Comparison of ENCODE assay signal across 9 cellular contexts in the genomic region with DNA sequence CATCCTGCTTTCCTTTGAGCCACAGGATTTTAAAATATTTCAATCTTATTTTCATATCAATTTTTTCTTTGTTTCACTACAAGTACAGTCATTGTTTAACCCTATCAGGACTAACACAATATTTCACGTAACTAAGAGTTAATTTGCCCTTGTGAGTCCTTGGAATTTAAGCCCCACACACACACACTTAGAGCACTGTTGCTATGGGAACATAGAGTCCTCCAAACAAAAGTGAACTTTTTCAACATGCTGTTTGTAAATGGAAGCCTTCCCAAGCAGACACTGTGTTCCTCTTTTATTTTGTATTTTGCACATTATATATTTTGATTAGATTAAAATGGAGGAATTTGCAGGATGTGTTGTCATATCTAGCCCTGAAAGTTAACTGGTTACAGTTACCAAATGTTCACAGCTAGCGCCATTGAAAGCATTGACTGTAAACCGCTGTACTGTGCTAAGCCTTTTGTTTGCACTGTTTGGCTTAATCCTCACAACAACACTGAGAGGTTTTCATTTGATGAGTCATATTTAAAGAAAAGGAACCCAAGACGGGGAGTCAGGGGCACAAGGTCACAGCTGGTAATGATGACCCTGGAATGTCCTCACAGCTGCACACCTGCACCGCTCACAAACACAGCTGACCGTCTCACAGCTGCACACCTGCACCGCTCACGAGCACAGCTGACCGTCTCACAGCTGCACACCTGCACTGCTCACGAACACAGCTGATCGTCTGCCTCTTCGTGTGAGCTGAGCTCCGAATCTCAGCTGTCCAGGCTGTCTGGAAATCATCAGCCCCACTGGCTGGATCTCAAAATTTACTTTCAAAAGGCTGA. TPM values are rescaled to one million over a fixed set of nuclear protein-coding genes. Genes with fewer than 3 reads are reported as not detected.
DNase-seq lines count a peak whose midpoint lies in the region; ATAC-seq and TF ChIP-seq lines count a peak whose summit lies in the region.
"Had no signal": no experiment of that assay in that cellular context is flagged by ENCODE, and none has a peak within 500 bp of the region (broad histone marks: within the 10 kb centered on the region; RNA-seq: fewer than 3 reads in every experiment).

No MANE protein-coding gene starts in this region.

- H3K4me3 ChIP-seq in naive thymus-derived CD4-positive, alpha-beta T cell (ENCODE audit: low read length): no peak overlapping the region

- no peaks in the 10 kb centered on the region for H3K27me3 ChIP-seq in naive thymus-derived CD4-positive, alpha-beta T cell (ENCODE audit: control insufficient read depth in 2 of 2, insufficient read depth in 2 of 2, low read length in 2 of 2)

- H3K4me1 ChIP-seq in naive thymus-derived CD4-positive, alpha-beta T cell (ENCODE audit: control insufficient read depth in 2 of 2, insufficient read depth in 2 of 2, low read length in 2 of 2): peaks cover 2 to 12% of the 10 kb centered on the region in 2 donors

- peaks cover 15% of the 10 kb centered on the region for H3K36me3 Mint-ChIP-seq in chondrocyte (ENCODE audit: low read depth)
- H3K36me3 Mint-ChIP-seq in naive thymus-derived CD4-positive, alpha-beta T cell: peaks cover 0 to 16% (median 7%) of the 10 kb centered on the region in 5 donors

- CTCF ChIA-PET in naive thymus-derived CD4-positive, alpha-beta T cell (lab: Charles Lee): interaction anchor here (0.9 kb wide), 1 partner anchor 13 kb away, joined by 3 read pairs; no protein-coding TSS in a partner anchor

- peak overlapping the region; percentile 41 for H3K27ac Mint-ChIP-seq in chondrocyte (ENCODE audit: unreplicated experiment)
- peak overlapping the region in 1 of 9 donors; percentile 43 for H3K27ac Mint-ChIP-seq in naive thymus-derived CD4-positive, alpha-beta T cell

- no peak overlapping the region for H3K4me3 Mint-ChIP-seq in chondrocyte (ENCODE audit: unreplicated experiment)
- no peak overlapping the region for H3K4me3 Mint-ChIP-seq in naive thymus-derived CD4-positive, alpha-beta T cell

- DNase-seq in NCI-H1436 (lab: John Stamatoyannopoulos, UW) (peak; percentile 17), NCI-H1436 treated with DMSO at 0.1 percent for 48 hours (lab: John Stamatoyannopoulos, UW) (no peak), NCI-H1092 treated with DMSO at 0.1 percent for 48 hours (lab: John Stamatoyannopoulos, UW) (peak; percentile 77), chondrocyte (ENCODE audit: low spot score) (no peak), D341Med (ENCODE audit: low spot score) (no peak), middle frontal gyrus (ENCODE audit: extremely low spot score, low spot score) (no peak)
- no peak for DNase-seq in naive thymus-derived CD4-positive, alpha-beta T cell

- H3K4me1 Mint-ChIP-seq in chondrocyte (ENCODE audit: low read depth): peaks cover 26% of the 10 kb centered on the region
- H3K4me1 Mint-ChIP-seq in naive thymus-derived CD4-positive, alpha-beta T cell: peaks cover 7 to 27% (median 23%) of the 10 kb centered on the region in 7 donors

- POLR2A ChIA-PET in naive thymus-derived CD4-positive, alpha-beta T cell (lab: Charles Lee): interaction anchor here (0.7 to 1.1 kb wide), 2 partner anchors 10 to 1233 kb away, joined by 3 read pairs; no protein-coding TSS in a partner anchor

- TF ChIP-seq CTCF in chondrocyte (IDR thresholded peaks at IDR 0.05): no peak

- H3K27me3 Mint-ChIP-seq in chondrocyte (ENCODE audit: low read depth): peaks cover 2% of the 10 kb centered on the region
- no peaks in the 10 kb centered on the region for H3K27me3 Mint-ChIP-seq in naive thymus-derived CD4-positive, alpha-beta T cell

- H3K9me3 ChIP-seq in naive thymus-derived CD4-positive, alpha-beta T cell (ENCODE audit: control insufficient read depth in 2 of 3, low read length in 3 of 3): no peaks in the 10 kb centered on the region

- intact Hi-C loops in naive thymus-derived CD4-positive, alpha-beta T cell (cut with micrococcal nuclease): no loop called here

- no peak overlapping the region for H3K27ac ChIP-seq in naive thymus-derived CD4-positive, alpha-beta T cell (ENCODE audit: low read depth, low read length)
- H3K27ac ChIP-seq: VCaP had no signal

- peak; percentile 31 for ATAC-seq in naive thymus-derived CD4-positive, alpha-beta T cell
- no peak for ATAC-seq in HG02610 (IDR thresholded peaks at IDR 0.05; ENCODE audit: unreplicated experiment)

- no peaks in the 10 kb centered on the region for H3K9me3 Mint-ChIP-seq in chondrocyte (ENCODE audit: low read depth)
- H3K9me3 Mint-ChIP-seq in naive thymus-derived CD4-positive, alpha-beta T cell: no peaks in the 10 kb centered on the region

- H3K36me3 ChIP-seq in naive thymus-derived CD4-positive, alpha-beta T cell (ENCODE audit: control insufficient read depth in 2 of 3, insufficient read depth in 3 of 3, low read length in 3 of 3): peaks cover 0 to 27% (median 3%) of the 10 kb centered on the region in 3 experiments

RNA-seq across cellular contexts. Expression of gene HSBP1, which starts 6.3 kb away (rescaled TPM):
- total RNA-seq in chondrocyte: 88.4 to 106 TPM (median 88.8 TPM) in 3 replicates
- total RNA-seq in naive thymus-derived CD4-positive, alpha-beta T cell: 10 to 100 TPM; 20.6 to 78.3 (median 32.3) TPM
- polyA plus RNA-seq in naive thymus-derived CD4-positive, alpha-beta T cell: 10 to 100 TPM in 1 of 2 donors, 1 to 10 TPM in 1; 5.9 to 28.3 TPM

Comparison
In these comparisons a context has a peak if more than half of its experiments do, and no peak if none do; other contexts are left out.
1. DNase-seq: peak in NCI-H1436 (single experiment) and NCI-H1092 treated with DMSO at 0.1 percent for 48 hours (single experiment); none in NCI-H1436 treated with DMSO at 0.1 percent for 48 hours (single experiment), chondrocyte (single experiment), naive thymus-derived CD4-positive, alpha-beta T cell (0 of 9), D341Med (single experiment) and middle frontal gyrus (single experiment).